27 cellular contexts compared by ENCODE assay signal in the genomic region with DNA sequence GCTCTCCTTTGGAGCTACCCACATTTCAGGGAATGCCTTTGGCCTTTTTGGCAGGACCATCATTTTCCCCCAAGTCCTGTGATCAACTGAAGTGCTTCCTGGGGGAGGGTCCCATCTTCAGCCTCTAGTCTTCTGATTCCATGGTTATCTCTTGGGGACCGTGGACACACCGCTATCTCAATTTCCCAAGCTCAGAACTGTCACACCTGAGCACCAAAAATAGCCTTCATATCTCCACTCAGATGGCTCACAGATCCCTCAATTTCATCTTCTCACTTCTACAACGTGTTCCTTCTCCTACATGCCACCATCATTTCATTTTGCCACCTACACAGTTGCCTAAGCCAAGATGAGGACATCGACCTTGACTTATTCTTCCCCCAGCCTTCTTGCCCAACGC. TPM values are rescaled to one million over a fixed set of nuclear protein-coding genes. Genes with fewer than 3 reads are reported as not detected.
"Had no signal": no experiment of that assay in that cellular context is flagged by ENCODE, and none has a peak within 500 bp of the region (broad histone marks: within the 10 kb centered on the region; RNA-seq: fewer than 3 reads in every experiment).

No MANE protein-coding gene starts in this region.

- H3K9me3 ChIP-seq: ascending aorta, body of pancreas, SJSA1 had no signal

- H3K27ac ChIP-seq: ascending aorta, body of pancreas, SJSA1 had no signal

- H3K36me3 Mint-ChIP-seq: WTC11 had no signal

- H3K9me3 Mint-ChIP-seq: activated naive CD4-positive, alpha-beta T cell treated with anti-CD3 and anti-CD28 coated beads, Interleukin-2, amount 10 ng/mL, durations not matched to agents 7 days and 5 days; activated T-cell treated with anti-CD3 and anti-CD28 coated beads, Interleukin-2, amount 50 U/mL, for 4 hours; central memory CD8-positive, alpha-beta T cell; T-helper 1 cell treated with Interleukin-12 subunit alpha and Interleukin-12 subunit beta and Interleukin-4 antibody, amounts not matched to agents 30 μg/mL and 1 μg/mL, for 36 hours; WTC11 had no signal

- H3K4me3 ChIP-seq: ascending aorta, body of pancreas, SJSA1 had no signal

- H3K36me3 ChIP-seq: ascending aorta had no signal

- H3K27me3 Mint-ChIP-seq: activated naive CD4-positive, alpha-beta T cell treated with anti-CD3 and anti-CD28 coated beads, Interleukin-2, amount 10 ng/mL, durations not matched to agents 7 days and 5 days; central memory CD8-positive, alpha-beta T cell had no signal

- H3K4me1 Mint-ChIP-seq: WTC11 had no signal

- ATAC-seq: activated T-cell treated with anti-CD3 and anti-CD28 coated beads, Interleukin-2, amount 50 U/mL, for 4 hours; body of pancreas; PC-3; SK-N-SH treated with all-trans-retinoic acid at 6 μM for 48 hours; WTC11 had no signal

- H3K4me3 Mint-ChIP-seq: activated naive CD4-positive, alpha-beta T cell treated with anti-CD3 and anti-CD28 coated beads, Interleukin-2, amount 10 ng/mL, durations not matched to agents 7 days and 5 days; activated T-cell treated with anti-CD3 and anti-CD28 coated beads, Interleukin-2, amount 50 U/mL, for 4 hours; central memory CD8-positive, alpha-beta T cell; T-helper 1 cell treated with Interleukin-12 subunit alpha and Interleukin-12 subunit beta and Interleukin-4 antibody, amounts not matched to agents 30 μg/mL and 1 μg/mL, for 36 hours; WTC11 had no signal

- FAIRE-seq: bronchial epithelial cell, RCC 7860 had no signal

- H3K27me3 ChIP-seq: ascending aorta, body of pancreas, SJSA1 had no signal

- DNase-seq: activated CD4-positive, alpha-beta T cell treated with anti-CD3 and anti-CD28 coated beads for 48 hours; activated CD4-positive, alpha-beta T cell treated with anti-CD3 and anti-CD28 coated beads, Interleukin-2, amount 50 U/mL, for 4 hours; activated CD4-positive, CD25-positive, alpha-beta regulatory T cell treated with anti-CD3 and anti-CD28 coated beads, Interleukin-2, amount 50 U/mL, for 72 hours; activated CD8-positive, alpha-beta memory T cell treated with anti-CD3 and anti-CD28 coated beads for 24 hours; activated gamma-delta T cell; activated naive CD4-positive, alpha-beta T cell treated with anti-CD3 and anti-CD28 coated beads, Interleukin-2, amount 10 ng/mL, durations not matched to agents 7 days and 5 days; activated T-cell treated with anti-CD3 and anti-CD28 coated beads, Interleukin-2, amount 50 U/mL, for 4 hours; amniotic stem cell; NCI-H1048; NCI-H146; NCI-H187 treated with DMSO at 0.1 percent for 48 hours; NCI-H2081 treated with DMSO at 0.1 percent for 48 hours; NCI-H446; PC-3; SHP77; T-helper 9 cell had no signal

- H3K27ac Mint-ChIP-seq: T-helper 1 cell treated with Interleukin-12 subunit alpha and Interleukin-12 subunit beta and Interleukin-4 antibody, amounts not matched to agents 30 μg/mL and 1 μg/mL, for 36 hours; WTC11 had no signal

RNA-seq across cellular contexts. Expression of a gene that starts 8.8 kb away (rescaled TPM):
- total RNA-seq: activated T-cell treated with anti-CD3 and anti-CD28 coated beads, Interleukin-2, amount 50 U/mL, for 4 hours; ascending aorta; body of pancreas; bronchial epithelial cell; LHCN-M2; M059J; PC-3; SJSA1; WTC11 had no signal

RNA-seq across cellular contexts. Expression of a gene that starts 43.6 kb away (rescaled TPM):
- total RNA-seq: SJSA1 had no signal
